Comparison of ENCODE assay signal across 8 cellular contexts in the genomic region with DNA sequence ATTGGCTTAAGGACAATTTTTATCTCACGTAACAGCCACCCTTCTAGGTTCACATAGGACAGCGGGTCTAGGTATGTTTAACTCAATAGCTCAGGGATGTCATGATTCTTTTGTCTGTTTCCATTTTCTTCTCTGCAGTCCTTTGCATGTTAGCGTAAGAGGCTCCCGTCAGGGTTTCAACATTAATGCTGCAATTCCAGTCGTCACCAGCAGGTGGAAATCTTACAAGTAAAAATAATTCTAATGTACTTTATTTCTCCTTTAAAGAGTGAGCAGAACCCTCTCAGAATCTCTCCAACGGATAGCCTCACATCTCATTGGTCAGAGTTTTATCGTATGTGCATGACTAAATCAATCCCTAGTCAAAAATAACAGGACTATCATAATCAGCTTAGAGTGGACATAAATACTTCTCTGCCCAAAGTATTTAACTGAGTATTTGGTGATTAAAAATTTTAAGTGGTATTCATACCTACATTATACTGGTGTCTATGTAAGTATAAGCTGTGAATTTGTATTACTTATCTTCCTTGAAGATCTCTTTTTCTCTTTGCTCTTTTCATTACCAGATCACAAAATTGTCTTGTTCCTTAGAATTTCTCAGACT.
DNase-seq lines count a peak whose midpoint lies in the region; ATAC-seq, FAIRE-seq and TF ChIP-seq lines count a peak whose summit lies in the region.

No MANE protein-coding gene starts in this region.

- peaks cover 0 to 4% (median 0%) of the 10 kb centered on the region in 3 donors for H3K4me1 ChIP-seq in pancreas

- DNase-seq in NCI-H2196 (lab: John Stamatoyannopoulos, UW; ENCODE audit: unreplicated experiment) (peak; percentile 7), NCI-H2196 treated with DMSO at 0.1 percent for 48 hours (lab: John Stamatoyannopoulos, UW; ENCODE audit: unreplicated experiment) (no peak), MG63 (peak; percentile 15), fibroblast of peridontal ligament (ENCODE audit: extremely low read depth) (peak; percentile 58), pancreas (peak in 5 of 6 donors; percentile 27 to 66 (median 51)), T-helper 17 cell (no peak)

- WGBS in pancreas, 2 donors, result 12 to 13% methylated on average over 7 of the region's 7 CpGs

- H3K36me3 ChIP-seq in MG63 (no peaks in the 10 kb centered on the region), pancreas (no peaks in the 10 kb centered on the region)

- H3K4me3 ChIP-seq in MG63 (no peak overlapping the region), pancreas (no peak overlapping the region)

- no peak overlapping the region for H3K27ac Mint-ChIP-seq in T-helper 17 cell

- H3K4me3 Mint-ChIP-seq in T-helper 17 cell, result no peak overlapping the region

- peak; percentile 72 for TF ChIP-seq CTCF in VCaP (conservative IDR thresholded peaks at IDR 0.05)
- TF ChIP-seq CTCF in pancreas (IDR thresholded peaks at IDR 0.05), result peak; percentile 64 to 80 (median 72)

- H3K27ac ChIP-seq in VCaP (no peak overlapping the region), pancreas (no peak overlapping the region)

- intact Hi-C loops in pancreas (cut with DNase I), result loop anchor here in 1 of 3 donors (10.0 kb wide), 1 partner anchor 397 kb away; no protein-coding TSS in a partner anchor

- no peaks in the 10 kb centered on the region for H3K9me3 ChIP-seq in MG63
- H3K9me3 ChIP-seq in pancreas, result no peaks in the 10 kb centered on the region
- H3K9me3 ChIP-seq in T-helper 17 cell (ENCODE audit: control insufficient read depth, low read length, poor library complexity, severe bottlenecking), result peaks cover 4% of the 10 kb centered on the region

- no peaks in the 10 kb centered on the region for H3K36me3 Mint-ChIP-seq in T-helper 17 cell (ENCODE audit: low read depth)

- ATAC-seq in GM21423 (IDR thresholded peaks at IDR 0.05; ENCODE audit: unreplicated experiment) (peak; percentile 58), pancreas (peak in 3 of 4 donors; percentile 52 to 67 (median 56)), T-helper 17 cell (no peak)

- H3K27me3 Mint-ChIP-seq in T-helper 17 cell, result no peaks in the 10 kb centered on the region

- peaks cover 2% of the 10 kb centered on the region; the same call in 1 of the 2 replicates for H3K27me3 ChIP-seq in MG63
- H3K27me3 ChIP-seq in pancreas, result no peaks in the 10 kb centered on the region

- no peaks in the 10 kb centered on the region for H3K4me1 Mint-ChIP-seq in T-helper 17 cell

- no peak for FAIRE-seq in pancreas (lab: Jason Lieb, UNC)

Comparison
In these comparisons a context has a peak if more than half of its experiments do, and no peak if none do; other contexts are left out.
1. DNase-seq: peak in NCI-H2196 (single experiment), MG63 (single experiment), fibroblast of peridontal ligament (single experiment) and pancreas (5 of 6); none in NCI-H2196 treated with DMSO at 0.1 percent for 48 hours (single experiment) and T-helper 17 cell (0 of 3).